Comparison of ENCODE assay signal across 10 cellular contexts in genomic region chr7:29239638-29240037, GRCh38. TPM values are rescaled to one million over a fixed set of nuclear protein-coding genes. Genes with fewer than 3 reads are reported as not detected.
DNase-seq lines count a peak whose midpoint lies in the region; ATAC-seq, FAIRE-seq and TF ChIP-seq lines count a peak whose summit lies in the region.
"Had no signal": no experiment of that assay in that cellular context is flagged by ENCODE, and none has a peak within 500 bp of the region (broad histone marks: within the 10 kb centered on the region; RNA-seq: fewer than 3 reads in every experiment).

No MANE protein-coding gene starts in this region.

- H3K9ac ChIP-seq in GM12878 (ENCODE audit: control insufficient read depth, insufficient read depth, low read length) (no peak overlapping the region), neural cell (ENCODE audit: low read length) (no peak overlapping the region)

- intact Hi-C loops in GM12878 (cut with micrococcal nuclease; ENCODE audit: unreplicated experiment), result loop anchor here (2.0 to 5.0 kb wide), 2 partner anchors 103 to 169 kb away; no protein-coding TSS in a partner anchor

- no peak for FAIRE-seq in GM12878 (lab: Jason Lieb, UNC)

- H3K27ac ChIP-seq in HL-60 (replicated peaks) (no peak overlapping the region), GM12878 (ENCODE audit: control insufficient read depth, insufficient read depth) (no peak overlapping the region), neural cell (ENCODE audit: low read length) (no peak overlapping the region), caudate nucleus (ENCODE audit: low read depth, low read length) (no peak overlapping the region)

- no peaks in the 10 kb centered on the region for H3K9me2 ChIP-seq in neural cell (ENCODE audit: insufficient read depth, low read length)

- H3K4me3 ChIP-seq in HL-60 (replicated peaks; ENCODE audit: insufficient read depth, low read length) (no peak overlapping the region), GM12878 (no peak overlapping the region), neural cell (ENCODE audit: low read length) (no peak overlapping the region)

- CTCF ChIA-PET in GM12878 (lab: Yijun Ruan, JAX), result interaction anchor here (1.0 to 5.2 kb wide), 7 partner anchors 33 to 175 kb away, joined by 3 to 25 read pairs (median 4); no protein-coding TSS in a partner anchor

- H3F3A ChIP-seq in neural cell (ENCODE audit: insufficient read depth, low read length, poor library complexity, severe bottlenecking), result no peaks in the 10 kb centered on the region

- H3K27me3 ChIP-seq in HL-60 (ENCODE audit: insufficient read depth, poor library complexity, severe bottlenecking), result no peaks in the 10 kb centered on the region
- H3K27me3 ChIP-seq in GM12878 (replicated peaks in 1 of 2; ENCODE audit: control insufficient read depth in 2 of 2, insufficient read depth in 2 of 2, low read length in 1 of 2), result no peaks in the 10 kb centered on the region
- H3K27me3 ChIP-seq in neural cell (ENCODE audit: insufficient read depth, low read depth, low read length), result no peaks in the 10 kb centered on the region

- ATAC-seq in GM12878, result peak; percentile 63
- no peak for ATAC-seq in GM19455 (IDR thresholded peaks at IDR 0.05; ENCODE audit: unreplicated experiment)

- H3K79me2 ChIP-seq in GM12878 (ENCODE audit: control insufficient read depth, insufficient read depth, low read length) (no peaks in the 10 kb centered on the region), neural cell (replicated peaks; ENCODE audit: insufficient read depth, low read length) (peaks cover 21% of the 10 kb centered on the region)

- in situ Hi-C loops in GM12878 (cut with MboI), result no loop called here

- WGBS in GM12878 (ENCODE audit: insufficient coverage, insufficient replicate concordance, low lambda C conversion rate, missing lambda C conversion rate), result 0% methylated on average over 1 of the region's 1 CpG

- POLR2A ChIA-PET in GM12878 (lab: Charles Lee), result interaction anchor here (0.6 kb wide), 1 partner anchor 993 kb away, joined by 3 read pairs; no protein-coding TSS in a partner anchor

- H3K9me3 ChIP-seq in GM12878 (replicated peaks; ENCODE audit: control insufficient read depth, insufficient read depth, low read length) (no peaks in the 10 kb centered on the region), neural cell (ENCODE audit: low read length) (no peaks in the 10 kb centered on the region)

- SMC1A ChIA-PET in GM12878 (lab: Charles Lee; ENCODE audit: uncharacterized antibody, unreplicated experiment), result interaction anchor here (1.1 to 1.2 kb wide), 2 partner anchors 138 to 169 kb away, joined by 3 to 4 read pairs; no protein-coding TSS in a partner anchor

- TF ChIP-seq CTCF in HL-60 (IDR thresholded peaks at IDR 0.05; ENCODE audit: insufficient read depth, low read length) (peak; percentile 84), GM12878 (IDR thresholded peaks at IDR 0.05 in 2 of 3, conservative IDR thresholded peaks at IDR 0.05 in 1 of 3; ENCODE audit: control insufficient read depth in 2 of 3, extremely low read depth in 1 of 3, insufficient read depth in 1 of 3, low read depth in 3 of 3, low read length in 3 of 3) (peak; percentile 50 to 67 (median 56)), neural cell (IDR thresholded peaks at IDR 0.05; ENCODE audit: poor library complexity, severe bottlenecking) (peak; percentile 24)

- no peaks in the 10 kb centered on the region; the same call in 1 of the 2 replicates for H4K20me1 ChIP-seq in GM12878 (ENCODE audit: control insufficient read depth, insufficient read depth)
- H4K20me1 ChIP-seq in neural cell (ENCODE audit: insufficient read depth), result no peaks in the 10 kb centered on the region

- no peak for TF ChIP-seq POLR2A in GM12878 (IDR thresholded peaks at IDR 0.05; ENCODE audit: low read depth, low read length)

- TF ChIP-seq EP300 in GM12878 (IDR thresholded peaks at IDR 0.05; ENCODE audit: borderline replicate concordance in 1 of 2, control insufficient read depth in 1 of 2, low read depth in 2 of 2, low read length in 2 of 2) (no peak), neural cell (conservative IDR thresholded peaks at IDR 0.05; ENCODE audit: poor library complexity, severe bottlenecking) (no peak)

- H3K36me3 ChIP-seq in GM12878 (ENCODE audit: control insufficient read depth in 2 of 2, insufficient read depth in 2 of 2, low read length in 1 of 2), result no peaks in the 10 kb centered on the region
- no peaks in the 10 kb centered on the region for H3K36me3 ChIP-seq in neural cell (ENCODE audit: insufficient read depth, low read length)

- no peak overlapping the region for H3K4me2 ChIP-seq in GM12878 (ENCODE audit: control insufficient read depth, insufficient read depth)
- no peak overlapping the region for H3K4me2 ChIP-seq in neural cell (ENCODE audit: low read length)

- peak; percentile 6 for DNase-seq in NCI-H146 (lab: John Stamatoyannopoulos, UW)
- DNase-seq in NCI-H146 treated with DMSO at 0.1 percent for 48 hours (lab: John Stamatoyannopoulos, UW; ENCODE audit: unreplicated experiment), result no peak
- peak in 1 of 2 experiments; percentile 28 for DNase-seq in HL-60 (ENCODE audit: low read depth in 1 of 2, low spot score in 1 of 2)
- DNase-seq in GM12878 (ENCODE audit: low read depth, low spot score), result no peak
- DNase-seq in NCI-H510A (lab: John Stamatoyannopoulos, UW), result no peak
- no peak for DNase-seq in caudate nucleus (lab: John Stamatoyannopoulos, UW)
- DNase-seq: IMR-90 had no signal

- RAD21 ChIA-PET in GM12878 (lab: Charles Lee; ENCODE audit: unreplicated experiment), result interaction anchor here (1.0 to 2.0 kb wide), 4 partner anchors 50 to 169 kb away, joined by 3 to 6 read pairs (median 4); no protein-coding TSS in a partner anchor

- H2AFZ ChIP-seq in GM12878 (ENCODE audit: control insufficient read depth, low read depth, low read length) (no peak overlapping the region), neural cell (ENCODE audit: low read depth, low read length) (no peak overlapping the region)

- no peaks in the 10 kb centered on the region for H3K4me1 ChIP-seq in GM12878 (ENCODE audit: control insufficient read depth, insufficient read depth, low read length)

- TF ChIP-seq RAD21 in GM12878 (IDR thresholded peaks at IDR 0.05; ENCODE audit: insufficient read depth, low read depth, low read length) (no peak), neural cell (conservative IDR thresholded peaks at IDR 0.05) (no peak)

- no TSS peak for BruUV-seq in GM12878 (replicated peaks; lab: Mats Ljungman, UMichigan)

TF ChIP-seq in GM12878, 131 proteins besides CTCF, POLR2A, EP300 and RAD21:
- peak; percentile 36; the same call in 1 of the 2 replicates for TF ChIP-seq SMC3 (IDR thresholded peaks at IDR 0.05; ENCODE audit: borderline replicate concordance, low read length)
- TF ChIP-seq BRCA1 (IDR thresholded peaks at IDR 0.05; ENCODE audit: low read depth, low read length), result no peak
TF ChIP-seq in GM12878: peak in this region for 1.

TF ChIP-seq in neural cell, 6 proteins besides CTCF, POLR2A, EP300 and RAD21:
- TF ChIP-seq TAF1 (IDR thresholded peaks at IDR 0.05; ENCODE audit: low read depth) (no peak), MXI1 (conservative IDR thresholded peaks at IDR 0.05; ENCODE audit: poor library complexity, severe bottlenecking) (no peak), POLR2AphosphoS5 (IDR thresholded peaks at IDR 0.05) (no peak), SMC3 (conservative IDR thresholded peaks at IDR 0.05; ENCODE audit: poor library complexity) (no peak)
- TF ChIP-seq, protein P1, sequence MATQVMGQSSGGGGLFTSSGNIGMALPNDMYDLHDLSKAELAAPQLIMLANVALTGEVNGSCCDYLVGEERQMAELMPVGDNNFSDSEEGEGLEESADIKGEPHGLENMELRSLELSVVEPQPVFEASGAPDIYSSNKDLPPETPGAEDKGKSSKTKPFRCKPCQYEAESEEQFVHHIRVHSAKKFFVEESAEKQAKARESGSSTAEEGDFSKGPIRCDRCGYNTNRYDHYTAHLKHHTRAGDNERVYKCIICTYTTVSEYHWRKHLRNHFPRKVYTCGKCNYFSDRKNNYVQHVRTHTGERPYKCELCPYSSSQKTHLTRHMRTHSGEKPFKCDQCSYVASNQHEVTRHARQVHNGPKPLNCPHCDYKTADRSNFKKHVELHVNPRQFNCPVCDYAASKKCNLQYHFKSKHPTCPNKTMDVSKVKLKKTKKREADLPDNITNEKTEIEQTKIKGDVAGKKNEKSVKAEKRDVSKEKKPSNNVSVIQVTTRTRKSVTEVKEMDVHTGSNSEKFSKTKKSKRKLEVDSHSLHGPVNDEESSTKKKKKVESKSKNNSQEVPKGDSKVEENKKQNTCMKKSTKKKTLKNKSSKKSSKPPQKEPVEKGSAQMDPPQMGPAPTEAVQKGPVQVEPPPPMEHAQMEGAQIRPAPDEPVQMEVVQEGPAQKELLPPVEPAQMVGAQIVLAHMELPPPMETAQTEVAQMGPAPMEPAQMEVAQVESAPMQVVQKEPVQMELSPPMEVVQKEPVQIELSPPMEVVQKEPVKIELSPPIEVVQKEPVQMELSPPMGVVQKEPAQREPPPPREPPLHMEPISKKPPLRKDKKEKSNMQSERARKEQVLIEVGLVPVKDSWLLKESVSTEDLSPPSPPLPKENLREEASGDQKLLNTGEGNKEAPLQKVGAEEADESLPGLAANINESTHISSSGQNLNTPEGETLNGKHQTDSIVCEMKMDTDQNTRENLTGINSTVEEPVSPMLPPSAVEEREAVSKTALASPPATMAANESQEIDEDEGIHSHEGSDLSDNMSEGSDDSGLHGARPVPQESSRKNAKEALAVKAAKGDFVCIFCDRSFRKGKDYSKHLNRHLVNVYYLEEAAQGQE (IDR thresholded peaks at IDR 0.05; ENCODE audit: borderline replicate concordance), result no peak

RNA-seq across cellular contexts. Expression of gene CHN2, which starts 45.1 kb away (rescaled TPM):
- total RNA-seq in GM12878 (2013; cell fraction: nucleolus; rRNA removed), result not detected in 2 replicates
- total RNA-seq in GM12878 (2014; rRNA removed), result 0.17 and 0.33 TPM in 2 replicates
- 0.58 and 0.60 TPM in 2 replicates for total RNA-seq in GM12878 (2014; rRNA removed; fragmentation: Illumina TruSeq; extraction: Trizol)
- total RNA-seq in GM12878 (2021), result 0.27 and 0.33 TPM in 2 replicates
- not detected for polyA plus RNA-seq in GM12878 (2011; ENCODE audit: low read depth)
- 3.8 and 4.2 TPM in 2 replicates for polyA plus RNA-seq in GM12878 (2011; rRNA removed)
- 1.0 and 1.8 TPM in 2 replicates for polyA plus RNA-seq in GM12878 (2011; cell fraction: cytosol; rRNA removed)
- 1.6 and 1.9 TPM in 2 replicates for polyA plus RNA-seq in GM12878 (2011; cell fraction: nucleus; rRNA removed)
- not detected in 2 replicates for polyA plus RNA-seq in GM12878 (2012)
- 0.24 and 0.93 TPM in 2 replicates for polyA plus RNA-seq in GM12878 (2014; fragmentation: Illumina TruSeq; extraction: Trizol)
- under 1 TPM in 1 of 2 experiments, not detected in 1; 0.11 TPM for polyA plus RNA-seq in GM12878 (2014; fragmentation: Nextera tagmentation; extraction: Ambion mirVana)
- polyA plus RNA-seq in GM12878 (2014; rRNA removed), result 0.30 and 0.85 TPM in 2 replicates
- polyA plus RNA-seq in GM12878 (2016; fragmentation: Nextera tagmentation; extraction: Ambion mirVana), result under 1 TPM in 1 of 2 experiments, not detected in 1; 0.42 TPM
- polyA minus RNA-seq in GM12878 (2011; rRNA and poly(A)+ RNA removed), result 4.4 and 5.4 TPM in 2 replicates
- 0.67 and 1.5 TPM in 2 replicates for polyA minus RNA-seq in GM12878 (2011; cell fraction: cytosol; rRNA and poly(A)+ RNA removed)
- polyA minus RNA-seq in GM12878 (2011; cell fraction: nucleus; rRNA and poly(A)+ RNA removed), result 1.6 and 2.9 TPM in 2 replicates
- polyA plus RNA-seq in neural cell, result 132 and 136 TPM in 2 replicates
- 198 and 225 TPM in 2 replicates for polyA minus RNA-seq in neural cell
- total RNA-seq: IMR-90 had no signal
- polyA plus RNA-seq: AG04450, IMR-90 had no signal

Comparison
In these comparisons a context has a peak if more than half of its experiments do, and no peak if none do; other contexts are left out.
1. CTCF ChIP-seq: peak in every context shown above with its lines; median percentile 84 in HL-60; 56 in GM12878; 24 in neural cell.
2. RNA of gene CHN2, which starts 45.1 kb away (polyA plus RNA-seq): 132 to 136 TPM in neural cell; 0.11 to 4.2 TPM in GM12878; every median in the first group is over 10 times any median in the second.